ENCODE assay signal across 24 cellular contexts in genomic region chr14:65072256-65072655, GRCh38. TPM values are rescaled to one million over a fixed set of nuclear protein-coding genes. Genes with fewer than 3 reads are reported as not detected.
DNase-seq lines count a peak whose midpoint lies in the region; ATAC-seq and TF ChIP-seq lines count a peak whose summit lies in the region.
"Had no signal": no experiment of that assay in that cellular context is flagged by ENCODE, and none has a peak within 500 bp of the region (broad histone marks: within the 10 kb centered on the region; RNA-seq: fewer than 3 reads in every experiment).

No MANE protein-coding gene starts in this region.

- intact Hi-C loops in stomach (cut with DNase I; ENCODE audit: low total_unique reads), result no loop called here

- CTCF ChIA-PET in activated naive CD4-positive, alpha-beta T cell treated with anti-CD3 and anti-CD28 coated beads, Interleukin-2, amount 10 ng/mL, durations not matched to agents 7 days and 5 days (lab: Charles Lee), result no interaction called here

- peaks cover 9% of the 10 kb centered on the region; the same call in 1 of the 2 replicates for H3K36me3 ChIP-seq in SK-N-MC (ENCODE audit: insufficient read depth, low read length)
- peaks cover 15 to 62% (median 45%) of the 10 kb centered on the region in 4 donors for H3K36me3 ChIP-seq in stomach

- peaks cover 0 to 18% of the 10 kb centered on the region in 2 donors for H3K36me3 Mint-ChIP-seq in activated naive CD4-positive, alpha-beta T cell treated with anti-CD3 and anti-CD28 coated beads, Interleukin-2, amount 50 U/mL, for 72 hours
- peaks cover 54% of the 10 kb centered on the region for H3K36me3 Mint-ChIP-seq in activated naive CD4-positive, alpha-beta T cell treated with anti-CD3 and anti-CD28 coated beads, Interleukin-2, amount 10 ng/mL, durations not matched to agents 7 days and 5 days

- WGBS in stomach, 5 donors, result 86 to 97% (median 91%) methylated on average over 6 of the region's 6 CpGs

- no peaks in the 10 kb centered on the region for H3K9me3 Mint-ChIP-seq in activated naive CD4-positive, alpha-beta T cell treated with anti-CD3 and anti-CD28 coated beads, Interleukin-2, amount 50 U/mL, for 72 hours
- H3K9me3 Mint-ChIP-seq in activated naive CD4-positive, alpha-beta T cell treated with anti-CD3 and anti-CD28 coated beads, Interleukin-2, amount 10 ng/mL, durations not matched to agents 7 days and 5 days, result no peaks in the 10 kb centered on the region
- H3K9me3 Mint-ChIP-seq: IgD-negative memory B cell had no signal

- H3K27ac Mint-ChIP-seq in activated naive CD4-positive, alpha-beta T cell treated with anti-CD3 and anti-CD28 coated beads, Interleukin-2, amount 50 U/mL, for 72 hours, result peak overlapping the region; percentile 24 to 77
- H3K27ac Mint-ChIP-seq in activated naive CD4-positive, alpha-beta T cell treated with anti-CD3 and anti-CD28 coated beads, Interleukin-2, amount 10 ng/mL, durations not matched to agents 7 days and 5 days, result no peak overlapping the region

- TF ChIP-seq POLR2A in stomach (IDR thresholded peaks at IDR 0.05), result no peak

- peaks cover 36 to 77% (median 48%) of the 10 kb centered on the region in 4 donors for H3K4me1 ChIP-seq in stomach

- ATAC-seq in activated naive CD4-positive, alpha-beta T cell treated with anti-CD3 and anti-CD28 coated beads, Interleukin-2, amount 50 U/mL, for 72 hours, result no peak
- ATAC-seq: foreskin keratinocyte, GM12878, HCT116 had no signal

- H3K27me3 ChIP-seq in stomach, result no peaks in the 10 kb centered on the region
- H3K27me3 ChIP-seq: ascending aorta, foreskin keratinocyte, sigmoid colon had no signal

- H3K9ac ChIP-seq in SK-N-MC (ENCODE audit: insufficient read length), result no peak overlapping the region

- H3K9me3 ChIP-seq in SK-N-MC (ENCODE audit: low read depth, low read length), result no peaks in the 10 kb centered on the region
- H3K9me3 ChIP-seq in stomach, result no peaks in the 10 kb centered on the region
- H3K9me3 ChIP-seq: ascending aorta, mucosa of descending colon, sigmoid colon had no signal

- peaks cover 15% of the 10 kb centered on the region for H3K4me1 Mint-ChIP-seq in activated naive CD4-positive, alpha-beta T cell treated with anti-CD3 and anti-CD28 coated beads, Interleukin-2, amount 10 ng/mL, durations not matched to agents 7 days and 5 days

- H3K4me3 ChIP-seq in SK-N-MC (no peak overlapping the region), stomach (no peak overlapping the region)
- H3K4me3 ChIP-seq: ascending aorta, GM12878, mucosa of descending colon, sigmoid colon had no signal

- no peak for TF ChIP-seq CTCF in stomach (IDR thresholded peaks at IDR 0.05)

- no peaks in the 10 kb centered on the region for H3K27me3 Mint-ChIP-seq in activated naive CD4-positive, alpha-beta T cell treated with anti-CD3 and anti-CD28 coated beads, Interleukin-2, amount 10 ng/mL, durations not matched to agents 7 days and 5 days
- H3K27me3 Mint-ChIP-seq: IgD-negative memory B cell had no signal

- no peak for TF ChIP-seq EP300 in stomach (IDR thresholded peaks at IDR 0.05)

- no peak overlapping the region for H3K4me3 Mint-ChIP-seq in activated naive CD4-positive, alpha-beta T cell treated with anti-CD3 and anti-CD28 coated beads, Interleukin-2, amount 10 ng/mL, durations not matched to agents 7 days and 5 days
- H3K4me3 Mint-ChIP-seq: IgD-negative memory B cell had no signal

- DNase-seq in activated naive CD4-positive, alpha-beta T cell treated with anti-CD3 and anti-CD28 coated beads, Interleukin-2, amount 50 U/mL, for 72 hours (ENCODE audit: low spot score in 2 of 2), result no peak
- no peak for DNase-seq in activated naive CD4-positive, alpha-beta T cell treated with anti-CD3 and anti-CD28 coated beads, Interleukin-2, amount 10 ng/mL, durations not matched to agents 7 days and 5 days
- no peak for DNase-seq in SK-N-MC (ENCODE audit: low read depth, low spot score)
- peak; percentile 64 for DNase-seq in left kidney (ENCODE audit: low read depth, low spot score)
- no peak for DNase-seq in stomach
- DNase-seq in activated CD4-positive, alpha-beta T cell treated with anti-CD3 and anti-CD28 coated beads, Interleukin-2, amount 50 U/mL, for 4 hours, result no peak
- no peak for DNase-seq in SKM-1 treated with dmso at 0.1 percent for 144 hours (lab: John Stamatoyannopoulos, UW; ENCODE audit: unreplicated experiment)
- DNase-seq in Ammon's horn (ENCODE audit: low spot score), result no peak
- DNase-seq: activated gamma-delta T cell, DMS153, foreskin keratinocyte, GF-D8, left colon, NCI-H1048, NCI-H2081, NCI-H510A treated with DMSO at 0.1 percent for 48 hours, SHP77 treated with DMSO at 0.1 percent for 48 hours, sigmoid colon, substantia nigra had no signal

- H3K27ac ChIP-seq in SK-N-MC, result peak overlapping the region; percentile 62; the same call in 1 of the 2 replicates
- H3K27ac ChIP-seq in stomach, result peak overlapping the region in 3 of 5 donors; percentile 11 to 66 (median 34)
- H3K27ac ChIP-seq: ascending aorta, foreskin keratinocyte, sigmoid colon had no signal

RNA-seq across cellular contexts. Expression of gene MAX, which starts 30.1 kb away (rescaled TPM):
- total RNA-seq in activated naive CD4-positive, alpha-beta T cell treated with anti-CD3 and anti-CD28 coated beads, Interleukin-2, amount 50 U/mL, for 72 hours, result 100 to 1,000 TPM in 1 of 2 donors, 10 to 100 TPM in 1; 84.2 to 107 TPM
- total RNA-seq in stomach, result 10 to 100 TPM; 21.4 to 64.9 (median 51.3) TPM
- polyA plus RNA-seq in stomach, result 10 to 100 TPM; 42.8 to 51.5 (median 44.1) TPM
